Comparison of ENCODE assay signal across 14 cellular contexts in the genomic region with DNA sequence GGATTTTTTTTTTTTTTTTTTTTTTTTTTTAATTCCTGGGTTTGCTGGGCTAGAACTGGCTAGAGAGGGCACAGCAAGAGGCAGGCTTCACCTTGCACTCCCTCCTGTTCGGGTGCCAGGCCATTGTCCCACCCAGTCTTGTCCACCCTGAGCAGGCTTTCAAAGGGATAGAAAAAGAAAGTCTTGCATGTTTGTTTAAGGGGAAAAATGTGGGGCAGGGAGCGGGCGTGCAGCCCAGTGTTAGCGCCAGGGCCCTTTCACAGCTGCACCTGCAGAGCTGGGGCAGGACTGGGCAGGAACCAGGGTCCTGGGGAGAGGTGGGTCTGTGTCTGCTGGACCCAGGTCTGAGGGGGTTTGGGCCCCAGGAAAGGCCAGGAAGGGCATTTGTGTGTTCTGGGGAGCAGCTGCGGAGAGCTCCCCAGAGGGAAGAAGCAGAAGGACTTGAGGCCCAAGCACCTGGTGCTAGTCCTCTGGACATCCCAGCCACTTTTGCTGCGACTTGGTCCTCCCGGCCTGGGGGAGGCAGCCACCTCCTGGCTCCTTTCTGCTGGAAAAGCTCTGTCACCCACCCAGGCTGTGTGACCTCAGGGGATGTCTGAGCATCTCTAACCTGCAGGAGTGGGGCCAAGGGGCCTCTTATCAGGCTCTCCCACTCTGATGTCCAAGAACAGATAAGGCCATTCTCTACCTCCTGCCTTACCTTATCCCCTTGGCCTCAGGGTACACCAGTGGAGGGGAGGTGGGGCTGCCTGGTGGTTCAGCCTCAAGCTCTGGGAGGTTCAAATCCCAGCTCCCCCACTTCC. TPM values are rescaled to one million over a fixed set of nuclear protein-coding genes. Genes with fewer than 3 reads are reported as not detected.
DNase-seq lines count a peak whose midpoint lies in the region; ATAC-seq and TF ChIP-seq lines count a peak whose summit lies in the region.
"Had no signal": no experiment of that assay in that cellular context is flagged by ENCODE, and none has a peak within 500 bp of the region (broad histone marks: within the 10 kb centered on the region; RNA-seq: fewer than 3 reads in every experiment).

No MANE protein-coding gene starts in this region.

- no peaks in the 10 kb centered on the region for H3K27me3 Mint-ChIP-seq in CD4-positive, alpha-beta memory T cell
- H3K27me3 Mint-ChIP-seq in mesothelial cell of epicardium (ENCODE audit: low read depth): no peaks in the 10 kb centered on the region

- no peak overlapping the region for H3K27ac ChIP-seq in CD4-positive, alpha-beta memory T cell (ENCODE audit: low read depth, low read length)
- peak overlapping the region; percentile 10 for H3K27ac ChIP-seq in HL-60 (replicated peaks)
- H3K27ac ChIP-seq in caudate nucleus (ENCODE audit: low read depth, low read length): peak overlapping the region; percentile 96

- POLR2A ChIA-PET in CD4-positive, alpha-beta memory T cell (lab: Charles Lee; ENCODE audit: partially characterized antibody): interaction anchor here (0.6 to 1.8 kb wide), 5 partner anchors 10 to 49 kb away, joined by 3 to 7 read pairs (median 4); a partner anchor contains a TSS

- no peaks in the 10 kb centered on the region for H3K36me3 Mint-ChIP-seq in CD4-positive, alpha-beta memory T cell
- peaks cover 3% of the 10 kb centered on the region for H3K36me3 Mint-ChIP-seq in mesothelial cell of epicardium

- H3K4me3 ChIP-seq in CD4-positive, alpha-beta memory T cell (ENCODE audit: low read length in 2 of 2): no peak overlapping the region
- no peak overlapping the region for H3K4me3 ChIP-seq in HL-60 (replicated peaks; ENCODE audit: insufficient read depth, low read length)
- H3K4me3 ChIP-seq: GM23338, transverse colon had no signal

- no peak for ATAC-seq in sciatic nerve
- ATAC-seq: GM23338 had no signal

- H3K4me1 ChIP-seq in CD4-positive, alpha-beta memory T cell (ENCODE audit: insufficient read depth, low read length): peaks cover 47% of the 10 kb centered on the region

- peak overlapping the region in 6 of 7 donors; percentile 78 to 95 (median 92) for H3K27ac Mint-ChIP-seq in CD4-positive, alpha-beta memory T cell
- no peak overlapping the region for H3K27ac Mint-ChIP-seq in mesothelial cell of epicardium
- H3K27ac Mint-ChIP-seq: GM23338, progenitor cell of endocrine pancreas had no signal

- H3K36me3 ChIP-seq in CD4-positive, alpha-beta memory T cell (ENCODE audit: insufficient read depth, low read length): no peaks in the 10 kb centered on the region
- H3K36me3 ChIP-seq: transverse colon had no signal

- no peaks in the 10 kb centered on the region for H3K27me3 ChIP-seq in CD4-positive, alpha-beta memory T cell (ENCODE audit: insufficient read depth, low read length)
- H3K27me3 ChIP-seq in HL-60 (ENCODE audit: insufficient read depth, poor library complexity, severe bottlenecking): no peaks in the 10 kb centered on the region
- H3K27me3 ChIP-seq: transverse colon had no signal

- TF ChIP-seq CTCF in HL-60 (IDR thresholded peaks at IDR 0.05; ENCODE audit: insufficient read depth, low read length): no peak
- TF ChIP-seq CTCF in mesothelial cell of epicardium (IDR thresholded peaks at IDR 0.05; ENCODE audit: unreplicated experiment): no peak

- H3K4me3 Mint-ChIP-seq in CD4-positive, alpha-beta memory T cell: peak overlapping the region in 4 of 8 donors; percentile 69 to 85 (median 81)
- H3K4me3 Mint-ChIP-seq in mesothelial cell of epicardium: no peak overlapping the region
- H3K4me3 Mint-ChIP-seq: GM23338 had no signal

- no peak for DNase-seq in CD4-positive, alpha-beta memory T cell
- no peak for DNase-seq in HL-60 (ENCODE audit: low read depth in 1 of 2, low spot score in 1 of 2)
- no peak for DNase-seq in caudate nucleus (lab: John Stamatoyannopoulos, UW)
- DNase-seq in sciatic nerve (ENCODE audit: low spot score): peak; percentile 47
- no peak for DNase-seq in putamen (ENCODE audit: low spot score)
- no peak for DNase-seq in mesothelial cell of epicardium (ENCODE audit: low spot score in 2 of 2, unreplicated experiment in 2 of 2)
- no peak for DNase-seq in NCI-H510A treated with DMSO at 0.1 percent for 48 hours (lab: John Stamatoyannopoulos, UW)
- DNase-seq: GF-D8, glutamatergic neuron, NCI-H1048, SHP77, transverse colon had no signal

- intact Hi-C loops in CD4-positive, alpha-beta memory T cell (cut with micrococcal nuclease): no loop called here
- intact Hi-C loops in sciatic nerve (cut with DNase I): no loop called here

- no peaks in the 10 kb centered on the region for H3K9me3 ChIP-seq in CD4-positive, alpha-beta memory T cell (ENCODE audit: control insufficient read depth in 1 of 2, low read length in 2 of 2)
- H3K9me3 ChIP-seq: transverse colon had no signal

- peaks cover 23 to 67% (median 49%) of the 10 kb centered on the region in 4 donors for H3K4me1 Mint-ChIP-seq in CD4-positive, alpha-beta memory T cell
- peaks cover 12% of the 10 kb centered on the region for H3K4me1 Mint-ChIP-seq in mesothelial cell of epicardium

- CTCF ChIA-PET in CD4-positive, alpha-beta memory T cell (lab: Charles Lee; ENCODE audit: partially characterized antibody): interaction anchor here (0.7 to 2.5 kb wide), 5 partner anchors 11 to 154 kb away, joined by 3 to 13 read pairs (median 3); a partner anchor contains a TSS

- H3K9me3 Mint-ChIP-seq in CD4-positive, alpha-beta memory T cell: no peaks in the 10 kb centered on the region
- H3K9me3 Mint-ChIP-seq in mesothelial cell of epicardium: no peaks in the 10 kb centered on the region
- H3K9me3 Mint-ChIP-seq: GM23338 had no signal

RNA-seq across cellular contexts. Expression of a gene that starts 44.8 kb away (rescaled TPM):
- total RNA-seq in CD4-positive, alpha-beta memory T cell: 100 to 1,000 TPM; 147 to 157 TPM
- 10 to 100 TPM; 59.9 to 64.5 TPM for polyA plus RNA-seq in CD4-positive, alpha-beta memory T cell
- total RNA-seq in sciatic nerve: 80.5 TPM
- 105 to 112 TPM (median 107 TPM) in 3 replicates for total RNA-seq in mesothelial cell of epicardium

RNA-seq across cellular contexts. Expression of a gene that starts 45.1 kb away (rescaled TPM):
- total RNA-seq in CD4-positive, alpha-beta memory T cell: 10 to 100 TPM; 32.8 to 38.0 TPM
- 10 to 100 TPM; 28.5 to 34.0 TPM for polyA plus RNA-seq in CD4-positive, alpha-beta memory T cell
- total RNA-seq in sciatic nerve: 26.3 TPM
- total RNA-seq in mesothelial cell of epicardium: 43.8 to 50.7 TPM (median 44.0 TPM) in 3 replicates

RNA-seq across cellular contexts. Expression of a gene that starts 48.7 kb away (rescaled TPM):
- 1 to 10 TPM; 3.8 to 4.1 TPM for total RNA-seq in CD4-positive, alpha-beta memory T cell
- 1 to 10 TPM; 6.7 to 6.8 TPM for polyA plus RNA-seq in CD4-positive, alpha-beta memory T cell
- total RNA-seq in sciatic nerve (44.7 TPM), mesothelial cell of epicardium (35.4 to 38.4 TPM (median 36.4 TPM) in 3 replicates)
